ENCODE assay signal across 9 cellular contexts in genomic region chr17:44385287-44386181, GRCh38. TPM values are rescaled to one million over a fixed set of nuclear protein-coding genes. Genes with fewer than 3 reads are reported as not detected.
DNase-seq lines count a peak whose midpoint lies in the region; ATAC-seq lines count a peak whose summit lies in the region.
"Had no signal": no experiment of that assay in that cellular context is flagged by ENCODE, and none has a peak within 500 bp of the region (broad histone marks: within the 10 kb centered on the region; RNA-seq: fewer than 3 reads in every experiment).

No MANE protein-coding gene starts in this region.

- DNase-seq in DMS79 (lab: John Stamatoyannopoulos, UW), result peak; percentile 69
- DNase-seq in NOMO-1 treated with dmso at 0.1 percent for 144 hours (lab: John Stamatoyannopoulos, UW; ENCODE audit: unreplicated experiment), result peak; percentile 78
- peak; percentile 85 for DNase-seq in activated T-cell treated with anti-CD3 and anti-CD28 coated beads for 4 hours
- DNase-seq in stimulated activated CD8-positive, alpha-beta memory T cell treated with anti-CD3 and anti-CD28 coated beads, Interleukin-4, amount 100 ng/mL, for 48 hours, result peak; percentile 92

- H3K27ac ChIP-seq in esophagus (ENCODE audit: low read depth in 2 of 2, low read length in 1 of 2) (no peak overlapping the region), muscle layer of colon (ENCODE audit: low read depth, low read length) (no peak overlapping the region)
- H3K27ac ChIP-seq: epithelial cell of prostate had no signal

- WGBS in esophagus, 2 donors, result 5 to 6% methylated on average over 61 to 68 of the region's 68 CpGs

- H3K4me3 ChIP-seq in esophagus (ENCODE audit: low read depth in 1 of 2, low read length in 2 of 2) (peak overlapping the region; percentile 41 to 56), muscle layer of colon (ENCODE audit: low read depth in 1 of 2, low read length in 2 of 2) (peak overlapping the region; percentile 25 to 56)

- H3K9ac ChIP-seq in muscle layer of colon (ENCODE audit: low read length), result no peak overlapping the region

- no peaks in the 10 kb centered on the region for H3K36me3 ChIP-seq in esophagus (ENCODE audit: control insufficient read depth in 2 of 2, insufficient read depth in 2 of 2, low read length in 1 of 2)
- no peaks in the 10 kb centered on the region for H3K36me3 ChIP-seq in muscle layer of colon (ENCODE audit: insufficient read depth, low read length)

- H3K9me3 ChIP-seq in esophagus (ENCODE audit: control insufficient read depth in 2 of 2, insufficient read depth in 1 of 2, low read depth in 1 of 2, low read length in 1 of 2) (no peaks in the 10 kb centered on the region), muscle layer of colon (ENCODE audit: low read length) (no peaks in the 10 kb centered on the region)

- H3K4me1 ChIP-seq in esophagus (ENCODE audit: control insufficient read depth in 2 of 2, insufficient read depth in 2 of 2, low read length in 1 of 2) (peaks cover 5 to 7% of the 10 kb centered on the region in 2 donors), muscle layer of colon (ENCODE audit: insufficient read depth, low read length) (peaks cover 12% of the 10 kb centered on the region)

- H3K27me3 ChIP-seq in esophagus (ENCODE audit: control insufficient read depth in 1 of 2, insufficient read depth in 2 of 2, low read length in 2 of 2) (no peaks in the 10 kb centered on the region), muscle layer of colon (ENCODE audit: control insufficient read depth in 1 of 2, insufficient read depth in 2 of 2, low read length in 2 of 2) (peaks cover 0 to 7% of the 10 kb centered on the region in 2 donors)

- ATAC-seq in HG03439 (IDR thresholded peaks at IDR 0.05; ENCODE audit: unreplicated experiment), result peak; percentile 61
- ATAC-seq in HG02970 (IDR thresholded peaks at IDR 0.05; ENCODE audit: low FRiP score, unreplicated experiment), result no peak

RNA-seq across cellular contexts. Expression of gene ITGA2B, which starts 3.9 kb away (rescaled TPM):
- under 1 TPM; 0.27 to 0.84 TPM for polyA plus RNA-seq in esophagus

RNA-seq across cellular contexts. Expression of gene FAM171A2, which starts 21.9 kb away (rescaled TPM):
- 1 to 10 TPM; 1.2 to 2.2 TPM for polyA plus RNA-seq in esophagus

RNA-seq across cellular contexts. Expression of gene GRN, which starts 40.4 kb away (rescaled TPM):
- 100 to 1,000 TPM; 211 to 370 TPM for polyA plus RNA-seq in esophagus
